ENCODE assay signal across 1 cellular context in genomic region chr5:120479066-120479465, GRCh38.
TF ChIP-seq lines count a peak whose summit lies in the region.

No MANE protein-coding gene starts in this region.

TF ChIP-seq in SK-N-SH, 30 proteins besides CTCF, POLR2A, EP300 and RAD21 (continued from another document):
- TF ChIP-seq REST (IDR thresholded peaks at IDR 0.05; ENCODE audit: low read depth, low read length) = no peak
- peak; percentile 71 for TF ChIP-seq TCF12 (IDR thresholded peaks at IDR 0.05)
- no peak for TF ChIP-seq CHD2 (IDR thresholded peaks at IDR 0.05; ENCODE audit: low read length, partially characterized antibody)
- no peak for TF ChIP-seq ZBTB33 (IDR thresholded peaks at IDR 0.05; ENCODE audit: borderline replicate concordance, low read depth)
- TF ChIP-seq SMC3 (IDR thresholded peaks at IDR 0.05; ENCODE audit: low read depth, low read length) = no peak
- no peak for TF ChIP-seq SIN3A (IDR thresholded peaks at IDR 0.05; ENCODE audit: borderline replicate concordance, low read depth, low read length)
- TF ChIP-seq USF1 (IDR thresholded peaks at IDR 0.05; ENCODE audit: borderline replicate concordance, low read depth) = no peak
- no peak for TF ChIP-seq POLR2AphosphoS5 (IDR thresholded peaks at IDR 0.05; ENCODE audit: low read depth, low read length)
- TF ChIP-seq MEF2A (IDR thresholded peaks at IDR 0.05; ENCODE audit: borderline replicate concordance, low read depth) = no peak
